7 cellular contexts compared by ENCODE assay signal in genomic region chr2:111496181-111496580, GRCh38.
DNase-seq lines count a peak whose midpoint lies in the region; ATAC-seq, FAIRE-seq and TF ChIP-seq lines count a peak whose summit lies in the region.
"Not testable (repeated sequence)": the region's sequence is repeated elsewhere in the genome, so short reads cannot be mapped to it uniquely, and the experiment has no call there.

No MANE protein-coding gene starts in this region.

- not testable (repeated sequence) for H3K9ac ChIP-seq in HUES6 (ENCODE audit: low read length); K562 (ENCODE audit: insufficient read depth in 1 of 2, low read depth in 2 of 2, low read length in 2 of 2); keratinocyte (ENCODE audit: control insufficient read depth, extremely low read depth, insufficient read depth, low read length)

- WGBS in K562 (ENCODE audit: insufficient coverage, low coverage, missing lambda C conversion rate): 60% methylated on average over 1 of the region's 2 CpGs

- dilution Hi-C loops in keratinocyte (cut with MboI; ENCODE audit: extremely low pct_ligation_motif_present, low sequenced_read_pairs): not testable (repeated sequence)

- BruUV-seq in K562 (replicated peaks; lab: Mats Ljungman, UMichigan): not testable (repeated sequence)

- not testable (repeated sequence) for H3K4me2 ChIP-seq in K562 (ENCODE audit: insufficient read depth, low read length); keratinocyte (ENCODE audit: control insufficient read depth, extremely low read depth, insufficient read depth, low read depth, low read length)

- FAIRE-seq in K562 (lab: Jason Lieb, UNC); keratinocyte (lab: Jason Lieb, UNC): not testable (repeated sequence)

- peak overlapping the region; percentile 74; the same call in 1 of the 2 replicates for H3K27ac ChIP-seq in HUES6 (ENCODE audit: low read depth, low read length)
- H3K27ac ChIP-seq in SJSA1: peak overlapping the region; percentile 92
- H3K27ac ChIP-seq in K562 (ENCODE audit: extremely low read depth, low read depth, low read length): not testable (repeated sequence)
- H3K27ac ChIP-seq in keratinocyte (ENCODE audit: control insufficient read depth, insufficient read depth, low read length): peak overlapping the region; percentile 47

- peak; percentile 92 for DNase-seq in EH (ENCODE audit: low read depth)
- DNase-seq in SJSA1 (ENCODE audit: low read depth in 1 of 2, low spot score in 2 of 2): peak; percentile 76 to 83
- DNase-seq in K562 (ENCODE audit: extremely low read depth in 1 of 4, low spot score in 3 of 4): peak in 1 of 4 experiments; percentile 50
- peak; percentile 84 for DNase-seq in fibroblast of peridontal ligament (ENCODE audit: extremely low read depth)
- DNase-seq in keratinocyte (ENCODE audit: low read depth, low spot score): not testable (repeated sequence)
- DNase-seq in renal cortical epithelial cell (ENCODE audit: low read depth): peak; percentile 55

- TF ChIP-seq RAD21 in K562 (CRISPR knock-in tag; conservative IDR thresholded peaks at IDR 0.05 in 1 of 2, IDR thresholded peaks at IDR 0.05 in 1 of 2): not testable (repeated sequence)

- peaks cover 29% of the 10 kb centered on the region for H3K79me2 ChIP-seq in K562 (ENCODE audit: control insufficient read depth, insufficient read depth, low read length)
- H3K79me2 ChIP-seq in keratinocyte (ENCODE audit: control insufficient read depth, insufficient read depth, low read length): peaks cover 22% of the 10 kb centered on the region

- in situ Hi-C loops in K562 (cut with MboI): not testable (repeated sequence)

- H3K4me1 ChIP-seq in HUES6 (ENCODE audit: control insufficient read depth, insufficient read depth, low read length); K562 (replicated peaks in 1 of 2; ENCODE audit: control insufficient read depth in 2 of 2, insufficient read depth in 2 of 2, low read length in 2 of 2): not testable (repeated sequence)
- peaks cover 16% of the 10 kb centered on the region for H3K4me1 ChIP-seq in SJSA1 (replicated peaks)
- peaks cover 25% of the 10 kb centered on the region for H3K4me1 ChIP-seq in keratinocyte (ENCODE audit: control insufficient read depth, extremely low read depth, insufficient read depth, low read length)

- not testable (repeated sequence) for H3K9me1 ChIP-seq in K562 (ENCODE audit: control insufficient read depth, insufficient read depth, low read length); keratinocyte (ENCODE audit: control insufficient read depth, extremely low read depth, insufficient read depth, low read length)

- intact Hi-C loops in K562 (cut with micrococcal nuclease): not testable (repeated sequence)

- H3K9me3 ChIP-seq in HUES6 (ENCODE audit: control insufficient read depth, insufficient read depth, low read depth, low read length); SJSA1 (replicated peaks); K562 (replicated peaks; ENCODE audit: control insufficient read depth, insufficient read depth, low read depth, low read length); keratinocyte (ENCODE audit: control insufficient read depth, low read depth, low read length): not testable (repeated sequence)

- TF ChIP-seq EP300 in K562 (IDR thresholded peaks at IDR 0.05; ENCODE audit: low read length): not testable (repeated sequence)

- not testable (repeated sequence) for H3K36me3 ChIP-seq in HUES6 (ENCODE audit: control insufficient read depth, insufficient read depth, low read length); SJSA1; K562 (ENCODE audit: control insufficient read depth, insufficient read depth, low read length); keratinocyte (ENCODE audit: control insufficient read depth in 2 of 2, extremely low read depth in 1 of 2, insufficient read depth in 2 of 2, low read length in 2 of 2)

- TF ChIP-seq POLR2A in K562 (conservative IDR thresholded peaks at IDR 0.05): not testable (repeated sequence)

- ATAC-seq in K562: peak; percentile 27

- CTCF ChIA-PET in K562 (lab: Yijun Ruan, JAX; ENCODE audit: low intra/inter-chr PET ratio): not testable (repeated sequence)

- not testable (repeated sequence) for TF ChIP-seq CTCF in K562 (IDR thresholded peaks at IDR 0.05 in 2 of 3, conservative IDR thresholded peaks at IDR 0.05 in 1 of 3; ENCODE audit: insufficient read depth in 2 of 3, low read depth in 1 of 3, low read length in 3 of 3); keratinocyte (optimal IDR thresholded peaks at IDR 0.05 in 1 of 3, IDR thresholded peaks at IDR 0.05 in 1 of 3, conservative IDR thresholded peaks at IDR 0.05 in 1 of 3; ENCODE audit: extremely low read depth in 1 of 3, insufficient read depth in 2 of 3, low read length in 3 of 3)

- H4K20me1 ChIP-seq in K562 (replicated peaks; ENCODE audit: control insufficient read depth, insufficient read depth, low read length); keratinocyte (ENCODE audit: control insufficient read depth, extremely low read depth, insufficient read depth, low read length): not testable (repeated sequence)

- H3K27me3 ChIP-seq in HUES6 (ENCODE audit: control insufficient read depth, insufficient read depth, low read length); SJSA1 (replicated peaks); K562 (ENCODE audit: control insufficient read depth in 2 of 2, insufficient read depth in 2 of 2, low read length in 2 of 2); keratinocyte (ENCODE audit: control insufficient read depth, extremely low read depth, insufficient read depth, low read length): not testable (repeated sequence)

- not testable (repeated sequence) for H2AFZ ChIP-seq in K562 (ENCODE audit: low read depth, low read length); keratinocyte (ENCODE audit: control insufficient read depth, low read length)

- POLR2A ChIA-PET in K562 (lab: Yijun Ruan, JAX): not testable (repeated sequence)

- not testable (repeated sequence) for H3K4me3 ChIP-seq in HUES6 (ENCODE audit: low read depth, low read length); SJSA1; K562; keratinocyte (ENCODE audit: control insufficient read depth in 2 of 3, extremely low read depth in 1 of 3, insufficient read depth in 2 of 3, low read depth in 1 of 3, low read length in 3 of 3)

TF ChIP-seq in K562, 482 proteins besides CTCF, POLR2A, EP300 and RAD21:
- TF ChIP-seq CEBPB (tag; IDR thresholded peaks at IDR 0.05): 0 out of 2 replicates have a peak, but pooled peaks have one; percentile 26
